8 cellular contexts compared by ENCODE assay signal in genomic region chr11:28106351-28107043, GRCh38. TPM values are rescaled to one million over a fixed set of nuclear protein-coding genes. Genes with fewer than 3 reads are reported as not detected.
DNase-seq lines count a peak whose midpoint lies in the region; ATAC-seq lines count a peak whose summit lies in the region.

No MANE protein-coding gene starts in this region.

- no peak for DNase-seq in activated naive CD8-positive, alpha-beta T cell treated with anti-CD3 and anti-CD28 coated beads for 36 hours
- DNase-seq in memory B cell (ENCODE audit: low spot score in 2 of 2) (no peak), DMS53 (lab: John Stamatoyannopoulos, UW) (no peak), 8988T (no peak), HuH-7 (ENCODE audit: low spot score) (no peak)

- H3K9ac ChIP-seq in BLaER1 treated with 17β-estradiol and CSF1 and Interleukin-3, amounts not matched to agents 10 nM and 100 nM = peak overlapping the region; percentile 72 to 89 (median 86); a peak in 19 of 22 replicates

- peak overlapping the region; percentile 68 to 92 (median 83) for H3K4me2 ChIP-seq in BLaER1 treated with 17β-estradiol and CSF1 and Interleukin-3, amounts not matched to agents 10 nM and 100 nM

- peaks cover 0 to 6% (median 0%) of the 10 kb centered on the region in 11 experiments; a peak in 2 of 22 replicates for H3K36me3 ChIP-seq in BLaER1 treated with 17β-estradiol and CSF1 and Interleukin-3, amounts not matched to agents 10 nM and 100 nM

- H3K9me3 ChIP-seq in BLaER1 treated with 17β-estradiol and CSF1 and Interleukin-3, amounts not matched to agents 10 nM and 100 nM (replicated peaks in 1 of 11) = no peaks in the 10 kb centered on the region

- ATAC-seq in memory B cell (ENCODE audit: low read depth) = no peak
- no peak for ATAC-seq in HG03196 (IDR thresholded peaks at IDR 0.05; ENCODE audit: unreplicated experiment)

- H3K4me3 ChIP-seq in BLaER1 treated with 17β-estradiol and CSF1 and Interleukin-3, amounts not matched to agents 10 nM and 100 nM = peak overlapping the region; percentile 63 to 83 (median 78)

- H3K4me3 Mint-ChIP-seq in IgD-negative memory B cell (peak overlapping the region in 2 of 4 donors; percentile 75 to 82), memory B cell (peak overlapping the region; percentile 49)
- H3K4me3 Mint-ChIP-seq in activated naive CD8-positive, alpha-beta T cell treated with anti-CD3 and anti-CD28 coated beads for 36 hours = peak overlapping the region; percentile 99

- H3K4me1 Mint-ChIP-seq in IgD-negative memory B cell (peaks cover 35 to 43% (median 41%) of the 10 kb centered on the region in 3 donors), memory B cell (peaks cover 20% of the 10 kb centered on the region)
- H3K4me1 Mint-ChIP-seq in activated naive CD8-positive, alpha-beta T cell treated with anti-CD3 and anti-CD28 coated beads for 36 hours = peaks cover 27% of the 10 kb centered on the region

- H3K9me3 Mint-ChIP-seq in IgD-negative memory B cell (no peaks in the 10 kb centered on the region), memory B cell (no peaks in the 10 kb centered on the region)
- no peaks in the 10 kb centered on the region for H3K9me3 Mint-ChIP-seq in activated naive CD8-positive, alpha-beta T cell treated with anti-CD3 and anti-CD28 coated beads for 36 hours

- H3K4me1 ChIP-seq in BLaER1 treated with 17β-estradiol and CSF1 and Interleukin-3, amounts not matched to agents 10 nM and 100 nM = peaks cover 28 to 47% (median 41%) of the 10 kb centered on the region in 10 experiments

- H3K27ac Mint-ChIP-seq in IgD-negative memory B cell (peak overlapping the region in 2 of 3 donors; percentile 94 to 99), memory B cell (peak overlapping the region; percentile 65)
- H3K27ac Mint-ChIP-seq in activated naive CD8-positive, alpha-beta T cell treated with anti-CD3 and anti-CD28 coated beads for 36 hours = no peak overlapping the region

- no peaks in the 10 kb centered on the region for H3K36me3 Mint-ChIP-seq in IgD-negative memory B cell
- H3K36me3 Mint-ChIP-seq in activated naive CD8-positive, alpha-beta T cell treated with anti-CD3 and anti-CD28 coated beads for 36 hours = peaks cover 14% of the 10 kb centered on the region
- no peaks in the 10 kb centered on the region for H3K36me3 Mint-ChIP-seq in memory B cell

- peak overlapping the region in 8 of 11 experiments; percentile 75 to 92 (median 87); a peak in 8 of 22 replicates for H3K27ac ChIP-seq in BLaER1 treated with 17β-estradiol and CSF1 and Interleukin-3, amounts not matched to agents 10 nM and 100 nM

- no peaks in the 10 kb centered on the region for H3K27me3 ChIP-seq in BLaER1 treated with 17β-estradiol and CSF1 and Interleukin-3, amounts not matched to agents 10 nM and 100 nM

- peaks cover 0 to 7% (median 0%) of the 10 kb centered on the region in 11 experiments; a peak in 1 of 22 replicates for H4K20me1 ChIP-seq in BLaER1 treated with 17β-estradiol and CSF1 and Interleukin-3, amounts not matched to agents 10 nM and 100 nM

- no peaks in the 10 kb centered on the region for H3K27me3 Mint-ChIP-seq in IgD-negative memory B cell
- H3K27me3 Mint-ChIP-seq in activated naive CD8-positive, alpha-beta T cell treated with anti-CD3 and anti-CD28 coated beads for 36 hours = peaks cover 5% of the 10 kb centered on the region
- no peaks in the 10 kb centered on the region for H3K27me3 Mint-ChIP-seq in memory B cell

RNA-seq across cellular contexts. Expression of gene KIF18A, which starts 1.5 kb away (rescaled TPM):
- 1.4 TPM for polyA plus RNA-seq in IgD-negative memory B cell
- total RNA-seq in activated naive CD8-positive, alpha-beta T cell treated with anti-CD3 and anti-CD28 coated beads for 36 hours = 10 to 100 TPM; 19.8 to 21.8 TPM

RNA-seq across cellular contexts. Expression of gene METTL15, which starts 1.7 kb away (rescaled TPM):
- polyA plus RNA-seq in IgD-negative memory B cell = 4.8 TPM
- total RNA-seq in activated naive CD8-positive, alpha-beta T cell treated with anti-CD3 and anti-CD28 coated beads for 36 hours = 10 to 100 TPM; 17.2 TPM
